Comparison of ENCODE assay signal across 18 cellular contexts in the genomic region with DNA sequence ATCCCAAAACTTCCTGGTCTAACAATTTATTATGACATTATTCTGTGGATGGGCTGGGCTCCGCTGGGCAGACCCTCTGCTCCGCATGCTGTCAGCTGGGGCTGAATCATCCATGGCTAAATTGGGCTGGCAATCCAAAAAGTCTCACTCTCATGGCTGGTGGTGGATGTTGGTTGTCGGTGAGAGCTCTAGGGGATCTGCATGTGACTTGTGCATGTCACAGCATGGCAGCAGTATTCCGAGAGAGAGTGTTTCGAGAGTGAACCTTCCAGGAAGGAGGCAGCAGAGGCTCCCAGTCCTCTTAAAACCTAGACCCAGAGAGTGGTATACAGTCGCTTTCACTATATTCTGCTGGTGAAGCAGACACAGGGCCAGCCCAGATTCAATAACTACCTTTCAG. TPM values are rescaled to one million over a fixed set of nuclear protein-coding genes. Genes with fewer than 3 reads are reported as not detected.
"Had no signal": no experiment of that assay in that cellular context is flagged by ENCODE, and none has a peak within 500 bp of the region (broad histone marks: within the 10 kb centered on the region; RNA-seq: fewer than 3 reads in every experiment).

No MANE protein-coding gene starts in this region.

- H3K27ac Mint-ChIP-seq: activated CD4-positive, alpha-beta memory T cell treated with anti-CD3 and anti-CD28 coated beads for 36 hours; activated naive CD8-positive, alpha-beta T cell treated with anti-CD3 and anti-CD28 coated beads, Interleukin-2, amount 10 ng/mL, durations not matched to agents 7 days and 5 days; natural killer cell; stimulated activated naive CD8-positive, alpha-beta T cell treated with anti-CD3 and anti-CD28 coated beads, Interleukin-15, amount 100 ng/mL, for 72 hours had no signal

- H3K9me3 ChIP-seq: colonic mucosa, mucosa of descending colon, testis, vagina had no signal

- H3K36me3 ChIP-seq: colonic mucosa, vagina had no signal

- H3K36me3 Mint-ChIP-seq: activated CD4-positive, alpha-beta memory T cell treated with anti-CD3 and anti-CD28 coated beads for 36 hours; activated naive CD8-positive, alpha-beta T cell treated with anti-CD3 and anti-CD28 coated beads, Interleukin-2, amount 10 ng/mL, durations not matched to agents 7 days and 5 days; natural killer cell had no signal

- H3K4me1 Mint-ChIP-seq: activated naive CD8-positive, alpha-beta T cell treated with anti-CD3 and anti-CD28 coated beads, Interleukin-2, amount 10 ng/mL, durations not matched to agents 7 days and 5 days; stimulated activated naive CD8-positive, alpha-beta T cell treated with anti-CD3 and anti-CD28 coated beads, Interleukin-15, amount 100 ng/mL, for 72 hours had no signal

- H3K4me3 ChIP-seq: colonic mucosa, lung, mucosa of descending colon, testis, vagina had no signal

- H3K9me3 Mint-ChIP-seq: activated CD4-positive, alpha-beta memory T cell treated with anti-CD3 and anti-CD28 coated beads for 36 hours; activated naive CD8-positive, alpha-beta T cell treated with anti-CD3 and anti-CD28 coated beads, Interleukin-2, amount 10 ng/mL, durations not matched to agents 7 days and 5 days; natural killer cell; stimulated activated naive CD8-positive, alpha-beta T cell treated with anti-CD3 and anti-CD28 coated beads, Interleukin-15, amount 100 ng/mL, for 72 hours had no signal

- H3K4me3 Mint-ChIP-seq: activated CD4-positive, alpha-beta memory T cell treated with anti-CD3 and anti-CD28 coated beads for 36 hours; activated naive CD8-positive, alpha-beta T cell treated with anti-CD3 and anti-CD28 coated beads, Interleukin-2, amount 10 ng/mL, durations not matched to agents 7 days and 5 days; natural killer cell; stimulated activated naive CD8-positive, alpha-beta T cell treated with anti-CD3 and anti-CD28 coated beads, Interleukin-15, amount 100 ng/mL, for 72 hours had no signal

- H3K27ac ChIP-seq: colonic mucosa, testis, vagina had no signal

- ATAC-seq: mucosa of descending colon; natural killer cell; stimulated activated naive CD8-positive, alpha-beta T cell treated with anti-CD3 and anti-CD28 coated beads, Interleukin-15, amount 100 ng/mL, for 72 hours had no signal

- H3K27me3 ChIP-seq: colonic mucosa, testis, vagina had no signal

- DNase-seq: activated CD4-positive, alpha-beta memory T cell treated with anti-CD3 and anti-CD28 coated beads for 36 hours; activated CD8-positive, alpha-beta memory T cell treated with anti-CD3 and anti-CD28 coated beads, Interleukin-2, amount 50 U/mL, for 4 hours; activated naive CD8-positive, alpha-beta T cell treated with anti-CD3 and anti-CD28 coated beads, Interleukin-2, amount 10 ng/mL, durations not matched to agents 7 days and 5 days; anterior cingulate cortex; colonic mucosa; effector CD4-positive, alpha-beta T cell; hypothalamus; kidney glomerular epithelial cell; mucosa of descending colon; natural killer cell; nucleus accumbens; stimulated activated CD4-positive, alpha-beta T cell treated with anti-CD3 and anti-CD28 coated beads, Interleukin-15, amount 100 ng/mL, for 24 hours; stimulated activated CD4-positive, alpha-beta T cell treated with anti-CD3 and anti-CD28 coated beads, Interleukin-4, amount 100 ng/mL, for 4 hours; stimulated activated naive CD8-positive, alpha-beta T cell treated with anti-CD3 and anti-CD28 coated beads, Interleukin-15, amount 100 ng/mL, for 72 hours; T-helper 9 cell; testis had no signal

- H3K4me1 ChIP-seq: colonic mucosa, testis had no signal

RNA-seq across cellular contexts. Expression of gene RARB, which starts 9.9 kb away (rescaled TPM):
- total RNA-seq: activated CD4-positive, alpha-beta memory T cell treated with anti-CD3 and anti-CD28 coated beads for 36 hours; activated naive CD8-positive, alpha-beta T cell treated with anti-CD3 and anti-CD28 coated beads, Interleukin-2, amount 10 ng/mL, durations not matched to agents 7 days and 5 days; natural killer cell had no signal
